In genomic region chr17:64661981-64662773, GRCh38 we compare ENCODE assay signal across 8 cellular contexts. TPM values are rescaled to one million over a fixed set of nuclear protein-coding genes. Genes with fewer than 3 reads are reported as not detected.
DNase-seq lines count a peak whose midpoint lies in the region; ATAC-seq and TF ChIP-seq lines count a peak whose summit lies in the region.

SMURF2 (minus strand) TSS chr17:64662307; CDS start chr17:64661880, 427 bp downstream.

- H3K9ac ChIP-seq in OCI-LY1 (ENCODE audit: low read length), result peak within 1 kb of the TSS; percentile 78

- H3K36me3 ChIP-seq in OCI-LY1 (ENCODE audit: insufficient read depth, low read length) (no peaks in the 10 kb centered on the region), esophagus (ENCODE audit: control insufficient read depth in 2 of 2, insufficient read depth in 2 of 2, low read length in 1 of 2) (no peaks in the 10 kb centered on the region)

- H3K9me2 ChIP-seq in OCI-LY1 (ENCODE audit: low read depth, low read length), result no peaks in the 10 kb centered on the region

- peak within 1 kb of the TSS; percentile 91 for H2AFZ ChIP-seq in OCI-LY1 (ENCODE audit: low read length)

- TF ChIP-seq CTCF in OCI-LY1 (IDR thresholded peaks at IDR 0.05; ENCODE audit: low read length), result no peak

- H3K4me3 ChIP-seq in OCI-LY1 (ENCODE audit: low read depth, low read length, poor library complexity, severe bottlenecking), result peak within 1 kb of the TSS; percentile 82
- peak within 1 kb of the TSS; percentile 69 to 89 for H3K4me3 ChIP-seq in esophagus (ENCODE audit: low read depth in 1 of 2, low read length in 2 of 2)

- 0 out of 2 replicates have a peak, but pooled peaks cover 3% of the 10 kb centered on the region for H3F3A ChIP-seq in OCI-LY1 (ENCODE audit: insufficient read depth, low read length)

- peaks cover 14% of the 10 kb centered on the region for H3K79me2 ChIP-seq in OCI-LY1 (ENCODE audit: insufficient read depth, low read length)

- H3K4me1 ChIP-seq in OCI-LY1 (ENCODE audit: insufficient read depth, low read length, severe bottlenecking) (peaks cover 21% of the 10 kb centered on the region), esophagus (ENCODE audit: control insufficient read depth in 2 of 2, insufficient read depth in 2 of 2, low read length in 1 of 2) (no peaks in the 10 kb centered on the region)

- H3K9me3 ChIP-seq in OCI-LY1 (ENCODE audit: low read length), result no peaks in the 10 kb centered on the region
- no peaks in the 10 kb centered on the region for H3K9me3 ChIP-seq in esophagus (ENCODE audit: control insufficient read depth in 2 of 2, insufficient read depth in 1 of 2, low read depth in 1 of 2, low read length in 1 of 2)

- H3K4me2 ChIP-seq in OCI-LY1 (ENCODE audit: low read length), result peak within 1 kb of the TSS; percentile 98

- DNase-seq in COLO668 (lab: John Stamatoyannopoulos, UW; ENCODE audit: unreplicated experiment) (peak; percentile 67), myocyte (ENCODE audit: low read depth) (peak; percentile 78)
- DNase-seq in activated T-cell treated with anti-CD3 and anti-CD28 coated beads, Interleukin-2, amount 50 U/mL, for 1 hour, result peak; percentile 85
- peak; percentile 42 to 75 for DNase-seq in stimulated activated CD8-positive, alpha-beta memory T cell treated with anti-CD3 and anti-CD28 coated beads, Interleukin-7, amount 100 ng/mL, for 4 hours (ENCODE audit: low read depth in 2 of 2)

- H4K20me1 ChIP-seq in OCI-LY1 (ENCODE audit: insufficient read depth, low read length), result no peaks in the 10 kb centered on the region

- H3K27me3 ChIP-seq in OCI-LY1 (ENCODE audit: insufficient read depth, low read length) (no peaks in the 10 kb centered on the region), esophagus (ENCODE audit: control insufficient read depth in 1 of 2, insufficient read depth in 2 of 2, low read length in 2 of 2) (no peaks in the 10 kb centered on the region)

- ATAC-seq in GM19372 (IDR thresholded peaks at IDR 0.05; ENCODE audit: low read depth, unreplicated experiment), result peak; percentile 84
- ATAC-seq in HG03469 (IDR thresholded peaks at IDR 0.05; ENCODE audit: unreplicated experiment), result peak; percentile 67

- H3K27ac ChIP-seq in OCI-LY1 (ENCODE audit: low read depth, low read length, poor library complexity, severe bottlenecking) (peak within 1 kb of the TSS; percentile 32), esophagus (ENCODE audit: low read depth in 2 of 2, low read length in 1 of 2) (peak within 1 kb of the TSS; percentile 86 to 98)

- WGBS in esophagus, 2 donors, result 0 to 1% methylated on average over 29 to 94 of the region's 94 CpGs

RNA-seq across cellular contexts. Expression of gene SMURF2, which starts in this region (rescaled TPM):
- 1 to 10 TPM; 3.1 TPM for polyA plus RNA-seq in esophagus
- total RNA-seq in myocyte, result 36.2 and 45.2 TPM in 2 replicates
- 32.9 TPM for polyA plus RNA-seq in myocyte (2012)

Comparison
In these comparisons a context has a peak if more than half of its experiments do, and no peak if none do; other contexts are left out.
1. Peak in every context shown above with its lines: DNase-seq, ATAC-seq, H3K4me3 ChIP-seq and H3K27ac ChIP-seq.